38 cellular contexts compared by ENCODE assay signal in the genomic region with DNA sequence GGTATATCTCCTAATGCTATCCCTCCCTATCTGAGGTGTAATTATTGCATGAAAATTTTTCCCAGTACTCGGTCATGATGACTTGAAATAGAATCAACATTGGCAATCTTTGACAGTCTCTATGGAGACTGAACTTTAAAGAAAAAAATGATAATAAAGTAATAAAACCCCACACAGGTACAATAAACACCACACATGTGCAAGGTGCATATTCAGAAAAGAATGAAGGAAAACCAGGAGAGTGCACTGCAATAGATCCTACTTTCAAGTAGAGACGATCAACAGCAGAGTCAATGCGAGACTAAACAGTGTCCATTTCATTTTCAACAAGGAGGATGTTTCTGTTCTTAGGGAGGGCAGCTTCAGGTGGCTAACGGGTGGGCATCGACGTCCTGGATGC.
"Had no signal": no experiment of that assay in that cellular context is flagged by ENCODE, and none has a peak within 500 bp of the region (broad histone marks: within the 10 kb centered on the region; RNA-seq: fewer than 3 reads in every experiment).

No MANE protein-coding gene starts in this region.

- H3K27me3 ChIP-seq: adrenal gland, ascending aorta, body of pancreas, brain microvascular endothelial cell had no signal

- DNase-seq: activated effector memory CD4-positive, alpha-beta T cell treated with anti-CD3 and anti-CD28 coated beads, Interleukin-2, amount 50 U/mL, for 16 hours; activated effector memory CD4-positive, alpha-beta T cell treated with Interleukin-2 at 50 U/mL for 16 hours; activated gamma-delta T cell; activated gamma-delta T cell treated with Interleukin-2 at 50 U/mL for 16 hours; activated naive CD4-positive, alpha-beta T cell; activated naive CD4-positive, alpha-beta T cell treated with anti-CD3 and anti-CD28 coated beads for 36 hours; activated naive CD4-positive, alpha-beta T cell treated with anti-CD3 and anti-CD28 coated beads, Interleukin-2, amount 10 ng/mL, durations not matched to agents 7 days and 5 days; activated naive CD4-positive, alpha-beta T cell treated with anti-CD3 and anti-CD28 coated beads, Interleukin-2, amount 50 U/mL, for 16 hours; activated naive CD4-positive, alpha-beta T cell treated with Interleukin-2 at 50 U/mL for 16 hours; activated naive CD8-positive, alpha-beta T cell treated with anti-CD3 and anti-CD28 coated beads for 36 hours; activated naive CD8-positive, alpha-beta T cell treated with anti-CD3 and anti-CD28 coated beads, Interleukin-2, amount 10 ng/mL, durations not matched to agents 7 days and 5 days; activated naive CD8-positive, alpha-beta T cell treated with anti-CD3 and anti-CD28 coated beads, Interleukin-2, amount 50 U/mL, for 24 hours; activated T-cell treated with anti-CD3 and anti-CD28 coated beads, Interleukin-2, amount 50 U/mL, for 1 hour; activated T-cell treated with anti-CD3 and anti-CD28 coated beads, Interleukin-2, amount 50 U/mL, for 24 hours; activated T-cell treated with anti-CD3 and anti-CD28 coated beads, Interleukin-2, amount 50 U/mL, for 4 hours; activated T-cell treated with anti-CD3 and anti-CD28 coated beads, Interleukin-2, amount 50 U/mL, for 48 hours; activated T-cell treated with anti-CD3 and anti-CD28 coated beads, Interleukin-2, amount 50 U/mL, for 72 hours; adrenal gland; amniotic stem cell; amygdala; anterior cingulate cortex; aorta; body of pancreas; brain microvascular endothelial cell; caudate nucleus; central memory CD4-positive, alpha-beta T cell; cerebellar nuclear complex had no signal

- H3K4me1 Mint-ChIP-seq: activated naive CD4-positive, alpha-beta T cell treated with anti-CD3 and anti-CD28 coated beads, Interleukin-2, amount 10 ng/mL, durations not matched to agents 7 days and 5 days; activated naive CD4-positive, alpha-beta T cell treated with anti-CD3 and anti-CD28 coated beads, Interleukin-2, amount 50 U/mL, for 24 hours; activated naive CD8-positive, alpha-beta T cell treated with anti-CD3 and anti-CD28 coated beads for 36 hours; activated naive CD8-positive, alpha-beta T cell treated with anti-CD3 and anti-CD28 coated beads, Interleukin-2, amount 10 ng/mL, durations not matched to agents 7 days and 5 days; activated naive CD8-positive, alpha-beta T cell treated with anti-CD3 and anti-CD28 coated beads, Interleukin-2, amount 50 U/mL, for 24 hours; activated T-helper 17 cell treated with anti-CD3 and anti-CD28 coated beads, Interleukin-2, amount 50 U/mL, for 72 hours; brain; central memory CD8-positive, alpha-beta T cell had no signal

- H3K27ac Mint-ChIP-seq: activated naive CD4-positive, alpha-beta T cell treated with anti-CD3 and anti-CD28 coated beads for 36 hours; activated naive CD4-positive, alpha-beta T cell treated with anti-CD3 and anti-CD28 coated beads, Interleukin-2, amount 10 ng/mL, durations not matched to agents 7 days and 5 days; activated naive CD4-positive, alpha-beta T cell treated with anti-CD3 and anti-CD28 coated beads, Interleukin-2, amount 50 U/mL, for 24 hours; activated naive CD4-positive, alpha-beta T cell treated with anti-CD3 and anti-CD28 coated beads, Interleukin-2, amount 50 U/mL, for 72 hours; activated naive CD8-positive, alpha-beta T cell; activated naive CD8-positive, alpha-beta T cell treated with anti-CD3 and anti-CD28 coated beads for 36 hours; activated naive CD8-positive, alpha-beta T cell treated with anti-CD3 and anti-CD28 coated beads, Interleukin-2, amount 10 ng/mL, durations not matched to agents 7 days and 5 days; activated naive CD8-positive, alpha-beta T cell treated with anti-CD3 and anti-CD28 coated beads, Interleukin-2, amount 50 U/mL, for 24 hours; activated T-cell treated with anti-CD3 and anti-CD28 coated beads, Interleukin-2, amount 50 U/mL, for 24 hours; activated T-cell treated with anti-CD3 and anti-CD28 coated beads, Interleukin-2, amount 50 U/mL, for 72 hours; activated T-helper 1 cell treated with anti-CD3 and anti-CD28 coated beads, Interleukin-12 subunit alpha, Interleukin-12 subunit beta, Interleukin-2, Interleukin-4 antibody, amounts not matched to agents 30 ng/mL and 10 ng/mL and 1 ng/mL, durations not matched to agents 14 hours and 24 hours and 36 hours; activated T-helper 17 cell treated with anti-CD3 and anti-CD28 coated beads, Interleukin-2, amount 50 U/mL, for 72 hours; activated T-helper 2 cell treated with anti-CD3 and anti-CD28 coated beads, Interferon-gamma antibody, Interleukin-2, Interleukin-4, amounts not matched to agents 10 μg/mL and 5 μg/mL and 100 μg/mL, durations not matched to agents 14 hours and 24 hours and 36 hours; brain had no signal

- H3K36me3 Mint-ChIP-seq: activated naive CD4-positive, alpha-beta T cell treated with anti-CD3 and anti-CD28 coated beads, Interleukin-2, amount 10 ng/mL, durations not matched to agents 7 days and 5 days; activated naive CD4-positive, alpha-beta T cell treated with anti-CD3 and anti-CD28 coated beads, Interleukin-2, amount 50 U/mL, for 24 hours; activated naive CD4-positive, alpha-beta T cell treated with anti-CD3 and anti-CD28 coated beads, Interleukin-2, amount 50 U/mL, for 72 hours; activated naive CD8-positive, alpha-beta T cell; activated naive CD8-positive, alpha-beta T cell treated with anti-CD3 and anti-CD28 coated beads for 36 hours; activated naive CD8-positive, alpha-beta T cell treated with anti-CD3 and anti-CD28 coated beads, Interleukin-2, amount 10 ng/mL, durations not matched to agents 7 days and 5 days; brain had no signal

- H3K9me3 Mint-ChIP-seq: activated naive CD4-positive, alpha-beta T cell treated with anti-CD3 and anti-CD28 coated beads for 36 hours; activated naive CD4-positive, alpha-beta T cell treated with anti-CD3 and anti-CD28 coated beads, Interleukin-2, amount 10 ng/mL, durations not matched to agents 7 days and 5 days; activated naive CD4-positive, alpha-beta T cell treated with anti-CD3 and anti-CD28 coated beads, Interleukin-2, amount 50 U/mL, for 24 hours; activated naive CD8-positive, alpha-beta T cell treated with anti-CD3 and anti-CD28 coated beads, Interleukin-2, amount 10 ng/mL, durations not matched to agents 7 days and 5 days; activated T-cell treated with anti-CD3 and anti-CD28 coated beads, Interleukin-2, amount 50 U/mL, for 24 hours; activated T-cell treated with anti-CD3 and anti-CD28 coated beads, Interleukin-2, amount 50 U/mL, for 4 hours; activated T-helper 1 cell treated with anti-CD3 and anti-CD28 coated beads, Interleukin-12 subunit alpha, Interleukin-12 subunit beta, Interleukin-2, Interleukin-4 antibody, amounts not matched to agents 30 ng/mL and 10 ng/mL and 1 ng/mL, durations not matched to agents 14 hours and 24 hours and 36 hours; activated T-helper 17 cell treated with anti-CD3 and anti-CD28 coated beads, Interleukin-2, amount 50 U/mL, for 72 hours; central memory CD8-positive, alpha-beta T cell had no signal

- H3K4me3 Mint-ChIP-seq: activated naive CD4-positive, alpha-beta T cell treated with anti-CD3 and anti-CD28 coated beads for 36 hours; activated naive CD4-positive, alpha-beta T cell treated with anti-CD3 and anti-CD28 coated beads, Interleukin-2, amount 10 ng/mL, durations not matched to agents 7 days and 5 days; activated naive CD4-positive, alpha-beta T cell treated with anti-CD3 and anti-CD28 coated beads, Interleukin-2, amount 50 U/mL, for 24 hours; activated naive CD8-positive, alpha-beta T cell; activated naive CD8-positive, alpha-beta T cell treated with anti-CD3 and anti-CD28 coated beads for 36 hours; activated naive CD8-positive, alpha-beta T cell treated with anti-CD3 and anti-CD28 coated beads, Interleukin-2, amount 10 ng/mL, durations not matched to agents 7 days and 5 days; activated naive CD8-positive, alpha-beta T cell treated with anti-CD3 and anti-CD28 coated beads, Interleukin-2, amount 50 U/mL, for 24 hours; activated T-cell treated with anti-CD3 and anti-CD28 coated beads, Interleukin-2, amount 50 U/mL, for 24 hours; activated T-cell treated with anti-CD3 and anti-CD28 coated beads, Interleukin-2, amount 50 U/mL, for 4 hours; activated T-cell treated with anti-CD3 and anti-CD28 coated beads, Interleukin-2, amount 50 U/mL, for 72 hours; activated T-helper 1 cell treated with anti-CD3 and anti-CD28 coated beads, Interleukin-12 subunit alpha, Interleukin-12 subunit beta, Interleukin-2, Interleukin-4 antibody, amounts not matched to agents 30 ng/mL and 10 ng/mL and 1 ng/mL, durations not matched to agents 14 hours and 24 hours and 36 hours; activated T-helper 17 cell treated with anti-CD3 and anti-CD28 coated beads, Interleukin-2, amount 50 U/mL, for 72 hours; brain; central memory CD8-positive, alpha-beta T cell had no signal

- H3K4me3 ChIP-seq: adrenal gland, ascending aorta, body of pancreas, breast epithelium, cardiac muscle cell had no signal

- ATAC-seq: activated naive CD4-positive, alpha-beta T cell treated with anti-CD3 and anti-CD28 coated beads, Interleukin-2, amount 50 U/mL, for 72 hours; activated naive CD8-positive, alpha-beta T cell treated with anti-CD3 and anti-CD28 coated beads, Interleukin-2, amount 50 U/mL, for 24 hours; activated T-cell treated with anti-CD3 and anti-CD28 coated beads, Interleukin-2, amount 50 U/mL, for 4 hours; activated T-cell treated with anti-CD3 and anti-CD28 coated beads, Interleukin-2, amount 50 U/mL, for 72 hours; activated T-helper 17 cell treated with anti-CD3 and anti-CD28 coated beads, Interleukin-2, amount 50 U/mL, for 72 hours; body of pancreas had no signal

- H3K27ac ChIP-seq: adrenal gland, ascending aorta, body of pancreas, brain microvascular endothelial cell, breast epithelium, cardiac muscle cell had no signal

- H3K4me1 ChIP-seq: adrenal gland, ascending aorta, body of pancreas, breast epithelium had no signal

- H3K36me3 ChIP-seq: adrenal gland, ascending aorta, brain microvascular endothelial cell, breast epithelium, cardiac muscle cell had no signal

- H3K9me3 ChIP-seq: adrenal gland, ascending aorta, body of pancreas, breast epithelium had no signal

- H3K27me3 Mint-ChIP-seq: activated naive CD4-positive, alpha-beta T cell treated with anti-CD3 and anti-CD28 coated beads, Interleukin-2, amount 10 ng/mL, durations not matched to agents 7 days and 5 days; activated naive CD8-positive, alpha-beta T cell treated with anti-CD3 and anti-CD28 coated beads, Interleukin-2, amount 10 ng/mL, durations not matched to agents 7 days and 5 days had no signal
